Comparison of ENCODE assay signal across 24 cellular contexts in genomic region chr6:17017416-17017815, GRCh38.
"Had no signal": no experiment of that assay in that cellular context is flagged by ENCODE, and none has a peak within 500 bp of the region (broad histone marks: within the 10 kb centered on the region; RNA-seq: fewer than 3 reads in every experiment).

No MANE protein-coding gene starts in this region.

- H3K4me3 ChIP-seq: coronary artery, dorsolateral prefrontal cortex, esophagus squamous epithelium, gastrocnemius medialis, heart right ventricle, left lung, lower lobe of right lung, mucosa of descending colon had no signal

- H3K36me3 Mint-ChIP-seq: naive B cell had no signal

- H3K4me3 Mint-ChIP-seq: mesothelial cell of epicardium had no signal

- H3K27ac Mint-ChIP-seq: mesothelial cell of epicardium, naive B cell had no signal

- H3K9me3 ChIP-seq: esophagus squamous epithelium, gastrocnemius medialis, left lung, lower lobe of right lung, mucosa of descending colon had no signal

- H3K27me3 ChIP-seq: esophagus squamous epithelium had no signal

- H3K4me1 ChIP-seq: gastrocnemius medialis, left lung had no signal

- DNase-seq: dermis blood vessel endothelial cell; dorsolateral prefrontal cortex; effector CD4-positive, alpha-beta T cell; effector memory CD4-positive, alpha-beta T cell; esophagus squamous epithelium; foreskin fibroblast; foreskin melanocyte; gastrocnemius medialis; glutamatergic neuron; head of caudate nucleus; heart right ventricle; hippocampal formation; left cardiac atrium; left lung; left ventricle myocardium superior; lower lobe of right lung; mesenchymal stem cell; mucosa of descending colon; naive B cell had no signal

- ATAC-seq: gastrocnemius medialis, heart right ventricle, left cardiac atrium, left lung, left ventricle myocardium superior, lower lobe of right lung, mucosa of descending colon had no signal

- H3K9me3 Mint-ChIP-seq: mesothelial cell of epicardium had no signal

- H3K36me3 ChIP-seq: esophagus squamous epithelium, gastrocnemius medialis, heart right ventricle, left lung, lower lobe of right lung had no signal

- FAIRE-seq: colon, islet of Langerhans, keratinocyte had no signal

- H3K27ac ChIP-seq: coronary artery, dorsolateral prefrontal cortex, esophagus squamous epithelium, gastrocnemius medialis, heart right ventricle, left lung, lower lobe of right lung had no signal
